In genomic region chr6:40774932-40775331, GRCh38 we compare ENCODE assay signal across 18 cellular contexts.
DNase-seq lines count a peak whose midpoint lies in the region; ATAC-seq and TF ChIP-seq lines count a peak whose summit lies in the region.
"Had no signal": no experiment of that assay in that cellular context is flagged by ENCODE, and none has a peak within 500 bp of the region (broad histone marks: within the 10 kb centered on the region; RNA-seq: fewer than 3 reads in every experiment).

No MANE protein-coding gene starts in this region.

- H3K9me2 ChIP-seq in OCI-LY7 (ENCODE audit: insufficient read depth, low read length): no peaks in the 10 kb centered on the region

- H3K4me3 Mint-ChIP-seq in activated CD8-positive, alpha-beta T cell treated with anti-CD3 and anti-CD28 coated beads for 36 hours: no peak overlapping the region

- ATAC-seq in activated CD8-positive, alpha-beta T cell treated with anti-CD3 and anti-CD28 coated beads for 36 hours: no peak

- no peak overlapping the region for H3K27ac ChIP-seq in OCI-LY7 (ENCODE audit: low read depth, low read length, poor library complexity, severe bottlenecking)
- H3K27ac ChIP-seq: BLaER1, SJSA1, transverse colon had no signal

- no peak overlapping the region for H3K4me2 ChIP-seq in OCI-LY7 (ENCODE audit: low read length)
- H3K4me2 ChIP-seq: BLaER1 had no signal

- no peaks in the 10 kb centered on the region for H3K79me2 ChIP-seq in OCI-LY7 (ENCODE audit: insufficient read depth, low read depth, low read length)

- no peak overlapping the region for H2AFZ ChIP-seq in OCI-LY7 (ENCODE audit: low read length)

- no peaks in the 10 kb centered on the region for H3K4me1 ChIP-seq in OCI-LY7 (ENCODE audit: insufficient read depth, low read length, poor library complexity, severe bottlenecking)
- H3K4me1 ChIP-seq: BLaER1, transverse colon had no signal

- no peaks in the 10 kb centered on the region for H3K36me3 Mint-ChIP-seq in activated CD8-positive, alpha-beta T cell treated with anti-CD3 and anti-CD28 coated beads for 36 hours (ENCODE audit: low read depth)

- no peak overlapping the region for H3K27ac Mint-ChIP-seq in activated CD8-positive, alpha-beta T cell treated with anti-CD3 and anti-CD28 coated beads for 36 hours

- DNase-seq in GM10248 (ENCODE audit: extremely low spot score) (no peak), OCI-LY7 (ENCODE audit: low spot score) (peak; percentile 5), iris pigment epithelial cell (ENCODE audit: low read depth) (peak; percentile 2), islet precursor cell (no peak), NCI-H774 (lab: John Stamatoyannopoulos, UW) (no peak)
- DNase-seq in Jurkat, Clone E6-1 (ENCODE audit: low read depth, low spot score): peak; percentile 22
- DNase-seq in activated CD8-positive, alpha-beta T cell treated with anti-CD3 and anti-CD28 coated beads for 36 hours: no peak
- DNase-seq: activated CD4-positive, alpha-beta T cell treated with anti-CD3 and anti-CD28 coated beads for 4 hours; activated CD8-positive, alpha-beta memory T cell treated with anti-CD3 and anti-CD28 coated beads, Interleukin-2, amount 50 U/mL, for 48 hours; activated naive CD4-positive, alpha-beta T cell; aorta; DMS 273 treated with DMSO at 0.1 percent for 48 hours; hypothalamus; NK-92 treated with Interleukin-12 subunit alpha and Interleukin-12 subunit beta, amount 100 ng/mL, for 24 hours; stimulated activated naive CD4-positive, alpha-beta T cell; transverse colon had no signal

- CTCF ChIA-PET in GM10248 (lab: Yijun Ruan, JAX): no interaction called here
- CTCF ChIA-PET in OCI-LY7 (lab: Charles Lee; ENCODE audit: unreplicated experiment): no interaction called here
- CTCF ChIA-PET in activated CD8-positive, alpha-beta T cell treated with anti-CD3 and anti-CD28 coated beads for 36 hours (lab: Charles Lee): interaction anchor here (0.6 kb wide), 1 partner anchor 140 kb away, joined by 3 read pairs; no protein-coding TSS in a partner anchor

- H3K9me3 ChIP-seq in OCI-LY7 (ENCODE audit: low read length): no peaks in the 10 kb centered on the region
- H3K9me3 ChIP-seq: SJSA1, transverse colon had no signal

- POLR2A ChIA-PET in GM10248 (lab: Yijun Ruan, JAX): no interaction called here
- POLR2A ChIA-PET in OCI-LY7 (lab: Charles Lee): interaction anchor here (0.6 kb wide), 1 partner anchor 16 kb away, joined by 5 read pairs; no protein-coding TSS in a partner anchor
- POLR2A ChIA-PET in activated CD8-positive, alpha-beta T cell treated with anti-CD3 and anti-CD28 coated beads for 36 hours (lab: Charles Lee): no interaction called here

- no peak overlapping the region for H3K4me3 ChIP-seq in Jurkat, Clone E6-1 (ENCODE audit: low read length)
- H3K4me3 ChIP-seq in OCI-LY7 (ENCODE audit: low read depth, low read length, poor library complexity, severe bottlenecking): no peak overlapping the region
- H3K4me3 ChIP-seq: BLaER1, SJSA1, transverse colon had no signal

- no peaks in the 10 kb centered on the region for H3K9me3 Mint-ChIP-seq in activated CD8-positive, alpha-beta T cell treated with anti-CD3 and anti-CD28 coated beads for 36 hours

- H3K27me3 Mint-ChIP-seq in activated CD8-positive, alpha-beta T cell treated with anti-CD3 and anti-CD28 coated beads for 36 hours: peaks cover 21% of the 10 kb centered on the region

- intact Hi-C loops in OCI-LY7 (cut with micrococcal nuclease; ENCODE audit: unreplicated experiment): no loop called here
- intact Hi-C loops in activated CD8-positive, alpha-beta T cell treated with anti-CD3 and anti-CD28 coated beads for 36 hours (cut with micrococcal nuclease): no loop called here

- TF ChIP-seq CTCF in GM10248 (IDR thresholded peaks at IDR 0.05; ENCODE audit: control extremely low read depth, extremely low read depth, low read depth, missing control alignments): peak; percentile 14
- TF ChIP-seq CTCF in OCI-LY7 (conservative IDR thresholded peaks at IDR 0.05; ENCODE audit: low read length): peak; percentile 65
- TF ChIP-seq CTCF in activated CD8-positive, alpha-beta T cell treated with anti-CD3 and anti-CD28 coated beads for 36 hours (IDR thresholded peaks at IDR 0.05): no peak

- H3K36me3 ChIP-seq in OCI-LY7 (ENCODE audit: insufficient read depth, low read length): no peaks in the 10 kb centered on the region
- H3K36me3 ChIP-seq: BLaER1, SJSA1, transverse colon had no signal

- no TSS peak for BruUV-seq in OCI-LY7 (replicated peaks; lab: Mats Ljungman, UMichigan)

- no peaks in the 10 kb centered on the region for H4K20me1 ChIP-seq in OCI-LY7 (ENCODE audit: insufficient read depth, low read length)
- H4K20me1 ChIP-seq: BLaER1 had no signal

- H3K4me1 Mint-ChIP-seq in activated CD8-positive, alpha-beta T cell treated with anti-CD3 and anti-CD28 coated beads for 36 hours (ENCODE audit: low read depth): no peaks in the 10 kb centered on the region

Comparison
In these comparisons a context has a peak if more than half of its experiments do, and no peak if none do; other contexts are left out.
1. DNase-seq: peak in Jurkat, Clone E6-1 (single experiment), OCI-LY7 (single experiment) and iris pigment epithelial cell (single experiment); none in GM10248 (single experiment), activated CD8-positive, alpha-beta T cell treated with anti-CD3 and anti-CD28 coated beads for 36 hours (single experiment), islet precursor cell (single experiment) and NCI-H774 (single experiment).